Comparison of ENCODE assay signal across 16 cellular contexts in the genomic region with DNA sequence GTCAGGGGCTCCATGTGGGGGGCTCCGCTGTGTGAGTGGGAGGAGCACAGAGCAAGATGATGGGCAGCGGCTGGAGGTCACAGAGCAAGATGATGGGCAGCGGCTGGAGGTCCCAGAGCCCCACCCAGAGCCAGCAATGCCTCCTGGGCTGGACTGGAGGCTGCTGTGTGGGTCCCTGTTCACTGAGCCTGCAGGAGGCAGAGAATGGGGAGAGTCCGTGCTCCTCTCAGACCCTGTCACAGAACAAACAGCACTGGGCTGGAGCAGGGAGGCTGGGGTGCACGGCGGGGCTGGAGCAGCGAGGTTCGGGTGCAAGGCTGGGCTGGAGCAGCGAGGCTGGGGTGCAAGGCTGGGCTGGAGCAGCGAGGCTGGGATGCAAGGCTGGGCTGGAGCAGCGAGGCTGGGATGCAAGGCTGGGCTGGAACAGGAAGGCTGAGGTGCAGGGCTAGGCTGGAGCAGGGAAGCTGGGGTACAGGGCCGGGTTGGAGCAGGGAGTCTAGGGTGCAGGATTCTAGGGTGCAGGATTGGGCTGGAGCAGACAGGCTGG.
DNase-seq lines count a peak whose midpoint lies in the region; ATAC-seq, FAIRE-seq and TF ChIP-seq lines count a peak whose summit lies in the region.
"Had no signal": no experiment of that assay in that cellular context is flagged by ENCODE, and none has a peak within 500 bp of the region (broad histone marks: within the 10 kb centered on the region; RNA-seq: fewer than 3 reads in every experiment).

No MANE protein-coding gene starts in this region.

- H3K27me3 Mint-ChIP-seq in nephron (ENCODE audit: low read depth) = peaks cover 46% of the 10 kb centered on the region
- H3K27me3 Mint-ChIP-seq: B cell; CD4-positive, alpha-beta T cell had no signal

- peak overlapping the region; percentile 4 to 63 (median 16) for H3K4me3 Mint-ChIP-seq in nephron
- H3K4me3 Mint-ChIP-seq: B cell; CD4-positive, alpha-beta T cell had no signal

- 78 to 82% (median 80%) methylated on average over 5 to 12 of the region's 12 CpGs for WGBS in heart left ventricle, 4 donors
- 76 to 80% methylated on average over 12 of the region's 12 CpGs for WGBS in heart right ventricle, 2 donors
- no CpG with 5 or more reads among the region's 12 CpGs for WGBS in trophoblast cell (ENCODE audit: extremely low coverage, insufficient coverage, insufficient read length)

- H3K36me3 ChIP-seq in heart left ventricle (no peaks in the 10 kb centered on the region), heart right ventricle (no peaks in the 10 kb centered on the region), trophoblast cell (ENCODE audit: control insufficient read depth in 1 of 2, insufficient read depth in 2 of 2, low read length in 2 of 2) (no peaks in the 10 kb centered on the region), uterus (no peaks in the 10 kb centered on the region)

- H3K36me3 Mint-ChIP-seq in nephron (ENCODE audit: low read depth) = no peaks in the 10 kb centered on the region

- H3K14ac ChIP-seq in trophoblast cell (ENCODE audit: low read length) = no peak overlapping the region

- DNase-seq in heart left ventricle = peak in 3 of 5 donors; percentile 12 to 46 (median 15)
- no peak for DNase-seq in heart right ventricle
- DNase-seq in posterior vena cava (ENCODE audit: low spot score) = peak; percentile 42
- no peak for DNase-seq in urothelium cell line (ENCODE audit: low spot score)
- no peak for DNase-seq in trophoblast cell
- no peak for DNase-seq in ACHN
- no peak for DNase-seq in uterus
- DNase-seq: CD4-positive, alpha-beta T cell; DMS79; GM23248 had no signal

- no peaks in the 10 kb centered on the region for H3K9me3 Mint-ChIP-seq in nephron
- H3K9me3 Mint-ChIP-seq: CD4-positive, alpha-beta T cell had no signal

- peak; percentile 13 for FAIRE-seq in urothelium cell line (lab: Jason Lieb, UNC)
- FAIRE-seq: GM12878, GM18507, H54, HTR-8/SVneo had no signal

- H3K27ac Mint-ChIP-seq in nephron = peak overlapping the region in 2 of 3 experiments; percentile 41 to 66
- H3K27ac Mint-ChIP-seq: B cell; CD4-positive, alpha-beta T cell had no signal

- no peak overlapping the region for H3K23ac ChIP-seq in trophoblast cell (ENCODE audit: low read length)

- no peak overlapping the region for H3K4me3 ChIP-seq in heart left ventricle
- no peak overlapping the region for H3K4me3 ChIP-seq in heart right ventricle
- H3K4me3 ChIP-seq in trophoblast cell (ENCODE audit: low read depth, low read length) = no peak overlapping the region
- H3K4me3 ChIP-seq in uterus = no peak overlapping the region
- H3K4me3 ChIP-seq: GM12878, GM23248 had no signal

- intact Hi-C loops in heart left ventricle (cut with DNase I) = no loop called here
- intact Hi-C loops in heart right ventricle (cut with DNase I) = no loop called here
- intact Hi-C loops in posterior vena cava (cut with DNase I) = no loop called here
- intact Hi-C loops in uterus (cut with DNase I; ENCODE audit: low total_unique reads) = no loop called here

- peaks cover 28% of the 10 kb centered on the region for H3K4me1 Mint-ChIP-seq in nephron

- H4K8ac ChIP-seq in trophoblast cell (ENCODE audit: low read depth, low read length) = no peak overlapping the region

- no peaks in the 10 kb centered on the region for H3K79me2 ChIP-seq in trophoblast cell (ENCODE audit: control insufficient read depth, insufficient read depth, low read length, poor library complexity)

- H3K4me2 ChIP-seq in trophoblast cell (ENCODE audit: low read length) = no peak overlapping the region

- no peak overlapping the region for H3K18ac ChIP-seq in trophoblast cell (ENCODE audit: low read length)

- in situ Hi-C loops in ACHN (cut with HindIII; ENCODE audit: low pct_ligation_motif_present, low pct_unique_long_range_greater_than_20kb, low sequenced_read_pairs) = no loop called here

- H3K79me1 ChIP-seq in trophoblast cell (ENCODE audit: low read length) = no peaks in the 10 kb centered on the region

- ATAC-seq in heart left ventricle (no peak), heart right ventricle (no peak)
- ATAC-seq: GM12878 had no signal

- H2BK12ac ChIP-seq in trophoblast cell (ENCODE audit: low read length) = no peak overlapping the region

- no peak overlapping the region for H4K12ac ChIP-seq in trophoblast cell (ENCODE audit: low read depth, low read length)

- H2BK5ac ChIP-seq in trophoblast cell (ENCODE audit: low read depth, low read length, poor library complexity) = no peak overlapping the region

- TF ChIP-seq POLR2A in heart left ventricle (IDR thresholded peaks at IDR 0.05) (no peak), uterus (IDR thresholded peaks at IDR 0.05) (no peak)

- no peak overlapping the region for H3K4ac ChIP-seq in trophoblast cell (ENCODE audit: low read depth, low read length)

- H3K27me3 ChIP-seq in heart left ventricle = no peaks in the 10 kb centered on the region
- H3K27me3 ChIP-seq in heart right ventricle = peaks cover 0 to 9% (median 0%) of the 10 kb centered on the region in 7 donors
- no peaks in the 10 kb centered on the region for H3K27me3 ChIP-seq in trophoblast cell (ENCODE audit: insufficient read depth, low read length)
- no peaks in the 10 kb centered on the region for H3K27me3 ChIP-seq in uterus

- no peak overlapping the region for H2BK120ac ChIP-seq in trophoblast cell (ENCODE audit: insufficient read depth, low read length, poor library complexity)

- H2AK5ac ChIP-seq in trophoblast cell (ENCODE audit: low read length) = no peak overlapping the region

- H4K91ac ChIP-seq in trophoblast cell (ENCODE audit: low read depth, low read length) = no peak overlapping the region

- H3K9me3 ChIP-seq in heart left ventricle (no peaks in the 10 kb centered on the region), heart right ventricle (no peaks in the 10 kb centered on the region), trophoblast cell (ENCODE audit: insufficient read depth, low read depth, low read length) (no peaks in the 10 kb centered on the region), uterus (no peaks in the 10 kb centered on the region)

- H3K9ac ChIP-seq in trophoblast cell (ENCODE audit: low read length) = no peak overlapping the region
- H3K9ac ChIP-seq: GM23248 had no signal

- no peak overlapping the region for H3K27ac ChIP-seq in heart left ventricle
- H3K27ac ChIP-seq in heart right ventricle = no peak overlapping the region
- H3K27ac ChIP-seq in trophoblast cell (ENCODE audit: low read depth, low read length) = no peak overlapping the region
- no peak overlapping the region for H3K27ac ChIP-seq in uterus
- H3K27ac ChIP-seq: GM23248 had no signal

- no peak overlapping the region for H2AFZ ChIP-seq in trophoblast cell (ENCODE audit: insufficient read depth, low read length, poor library complexity)
- H2AFZ ChIP-seq: GM23248 had no signal

- TF ChIP-seq CTCF in heart left ventricle (IDR thresholded peaks at IDR 0.05) = no peak
- no peak for TF ChIP-seq CTCF in heart right ventricle (IDR thresholded peaks at IDR 0.05)
- no peak for TF ChIP-seq CTCF in nephron (IDR thresholded peaks at IDR 0.05; ENCODE audit: unreplicated experiment in 3 of 3)
- TF ChIP-seq CTCF in uterus (IDR thresholded peaks at IDR 0.05) = no peak

- H3K4me1 ChIP-seq in heart left ventricle (peaks cover 0 to 14% (median 11%) of the 10 kb centered on the region in 12 donors), heart right ventricle (peaks cover 4 to 14% (median 11%) of the 10 kb centered on the region in 9 donors), trophoblast cell (ENCODE audit: control insufficient read depth in 1 of 2, insufficient read depth in 2 of 2, low read length in 2 of 2) (peaks cover 0 to 3% of the 10 kb centered on the region in 2 experiments), uterus (no peaks in the 10 kb centered on the region)

Comparison
In these comparisons a context has a peak if more than half of its experiments do, and no peak if none do; other contexts are left out.
1. DNase-seq: peak in heart left ventricle (3 of 5) and posterior vena cava (single experiment); none in heart right ventricle (0 of 2), urothelium cell line (single experiment), trophoblast cell (0 of 2), ACHN (single experiment) and uterus (0 of 2).